ENCODE assay signal across 10 cellular contexts in genomic region chr6:69985180-69985579, GRCh38.
DNase-seq lines count a peak whose midpoint lies in the region; ATAC-seq and TF ChIP-seq lines count a peak whose summit lies in the region.
"Had no signal": no experiment of that assay in that cellular context is flagged by ENCODE, and none has a peak within 500 bp of the region (broad histone marks: within the 10 kb centered on the region; RNA-seq: fewer than 3 reads in every experiment).

No MANE protein-coding gene starts in this region.

- no peaks in the 10 kb centered on the region for H3K4me1 ChIP-seq in PC-3 (ENCODE audit: insufficient read depth, low read length)

- intact Hi-C loops in PC-3 (cut with micrococcal nuclease), result no loop called here

- TF ChIP-seq CTCF in PC-3 (conservative IDR thresholded peaks at IDR 0.05; ENCODE audit: low read depth, low read length) (no peak), type B pancreatic cell (conservative IDR thresholded peaks at IDR 0.05) (no peak)

- CTCF ChIA-PET in PC-3 (lab: Charles Lee), result no interaction called here

- DNase-seq in PC-3, result peak; percentile 20
- DNase-seq in skeletal muscle cell (ENCODE audit: low read depth), result peak; percentile 52
- no peak for DNase-seq in activated T-cell treated with anti-CD3 and anti-CD28 coated beads for 4 hours
- DNase-seq in DMS 273 (lab: John Stamatoyannopoulos, UW; ENCODE audit: unreplicated experiment), result no peak
- no peak for DNase-seq in type B pancreatic cell (ENCODE audit: extremely low spot score, unreplicated experiment)
- DNase-seq: activated CD4-positive, alpha-beta T cell treated with anti-CD3 and anti-CD28 coated beads for 4 hours; effector memory CD8-positive, alpha-beta T cell had no signal

- no peaks in the 10 kb centered on the region for H3K36me3 ChIP-seq in PC-3 (ENCODE audit: low read depth, low read length)

- H3K27ac Mint-ChIP-seq in type B pancreatic cell, result no peak overlapping the region
- H3K27ac Mint-ChIP-seq: activated naive CD4-positive, alpha-beta T cell treated with anti-CD3 and anti-CD28 coated beads, Interleukin-2, amount 50 U/mL, for 72 hours; effector memory CD8-positive, alpha-beta T cell had no signal

- no peaks in the 10 kb centered on the region for H3K36me3 Mint-ChIP-seq in type B pancreatic cell
- H3K36me3 Mint-ChIP-seq: activated naive CD4-positive, alpha-beta T cell treated with anti-CD3 and anti-CD28 coated beads, Interleukin-2, amount 50 U/mL, for 72 hours had no signal

- no peaks in the 10 kb centered on the region for H3K9me3 Mint-ChIP-seq in type B pancreatic cell
- H3K9me3 Mint-ChIP-seq: activated naive CD4-positive, alpha-beta T cell treated with anti-CD3 and anti-CD28 coated beads, Interleukin-2, amount 50 U/mL, for 72 hours; effector memory CD8-positive, alpha-beta T cell had no signal

- BruUV-seq in PC-3 (replicated peaks; lab: Mats Ljungman, UMichigan), result no TSS peak

- no peak overlapping the region for H3K4me3 Mint-ChIP-seq in type B pancreatic cell
- H3K4me3 Mint-ChIP-seq: effector memory CD8-positive, alpha-beta T cell had no signal

- no peak overlapping the region for H3K4me2 ChIP-seq in PC-3 (ENCODE audit: low read length)

- no peak overlapping the region for H2AFZ ChIP-seq in PC-3 (ENCODE audit: low read length)

- H3K9me3 ChIP-seq in PC-3 (ENCODE audit: low read length), result no peaks in the 10 kb centered on the region

- H3K9me2 ChIP-seq in PC-3 (replicated peaks; ENCODE audit: low read length), result no peaks in the 10 kb centered on the region

- POLR2A ChIA-PET in PC-3 (lab: Charles Lee; ENCODE audit: unreplicated experiment), result no interaction called here

- H3K79me2 ChIP-seq in PC-3 (ENCODE audit: low read length), result no peaks in the 10 kb centered on the region

- peaks cover 17% of the 10 kb centered on the region for H3K27me3 ChIP-seq in PC-3 (ENCODE audit: low read length)

- H3F3A ChIP-seq in PC-3 (ENCODE audit: low read length, unreplicated experiment), result no peaks in the 10 kb centered on the region

- no peaks in the 10 kb centered on the region for H3K4me1 Mint-ChIP-seq in type B pancreatic cell (ENCODE audit: unreplicated experiment)

- no peak overlapping the region for H3K9ac ChIP-seq in PC-3 (ENCODE audit: low read length)

- H3K4me3 ChIP-seq in PC-3 (ENCODE audit: low read length) (no peak overlapping the region), skeletal muscle cell (ENCODE audit: low read depth, low read length) (no peak overlapping the region)

- ATAC-seq in GM18907 (IDR thresholded peaks at IDR 0.05; ENCODE audit: unreplicated experiment) (peak; percentile 78), HG02678 (IDR thresholded peaks at IDR 0.05; ENCODE audit: unreplicated experiment) (peak; percentile 51), PC-3 (no peak)
- ATAC-seq: effector memory CD8-positive, alpha-beta T cell had no signal

- H3K27me3 Mint-ChIP-seq in type B pancreatic cell, result no peaks in the 10 kb centered on the region
- H3K27me3 Mint-ChIP-seq: effector memory CD8-positive, alpha-beta T cell had no signal

- no peaks in the 10 kb centered on the region for H4K20me1 ChIP-seq in PC-3 (ENCODE audit: low read length)

- H3K27ac ChIP-seq in PC-3 (ENCODE audit: low read length), result no peak overlapping the region

Comparison
In these comparisons a context has a peak if more than half of its experiments do, and no peak if none do; other contexts are left out.
1. DNase-seq: peak in PC-3 (single experiment) and skeletal muscle cell (single experiment); none in activated T-cell treated with anti-CD3 and anti-CD28 coated beads for 4 hours (single experiment), DMS 273 (single experiment) and type B pancreatic cell (single experiment).